14 cellular contexts compared by ENCODE assay signal in genomic region chr4:75848891-75849290, GRCh38. TPM values are rescaled to one million over a fixed set of nuclear protein-coding genes. Genes with fewer than 3 reads are reported as not detected.
A peak's percentile ranks its signal among the peaks of the same experiment; 100 is the strongest.
DNase-seq lines count a peak whose midpoint lies in the region; ATAC-seq lines count a peak whose summit lies in the region.
"Had no signal": no experiment of that assay in that cellular context is flagged by ENCODE, and none has a peak within 500 bp of the region (broad histone marks: within the 10 kb centered on the region; RNA-seq: fewer than 3 reads in every experiment).

No MANE protein-coding gene starts in this region.

- ATAC-seq in activated CD4-positive, alpha-beta T cell treated with anti-CD3 and anti-CD28 coated beads for 36 hours: peak; percentile 69
- ATAC-seq in T-helper 17 cell (no peak), GM19397 (IDR thresholded peaks at IDR 0.05; ENCODE audit: unreplicated experiment) (no peak), GM18909 (IDR thresholded peaks at IDR 0.05; ENCODE audit: poor library complexity, unreplicated experiment) (no peak)

- H3K27ac Mint-ChIP-seq in activated CD4-positive, alpha-beta T cell treated with anti-CD3 and anti-CD28 coated beads for 36 hours: no peak overlapping the region
- peak overlapping the region; percentile 77 for H3K27ac Mint-ChIP-seq in T-helper 17 cell
- H3K27ac Mint-ChIP-seq: activated B cell treated with CpG ODN at 0.5 μM for 24 hours; CD8-positive, alpha-beta T cell had no signal

- POLR2A ChIA-PET in activated CD4-positive, alpha-beta T cell treated with anti-CD3 and anti-CD28 coated beads for 36 hours (lab: Charles Lee): no interaction called here

- DNase-seq in activated CD4-positive, alpha-beta T cell treated with anti-CD3 and anti-CD28 coated beads for 36 hours: no peak
- no peak for DNase-seq in activated CD4-positive, alpha-beta T cell treated with anti-CD3 and anti-CD28 coated beads for 48 hours
- DNase-seq in H4 (ENCODE audit: low spot score): peak; percentile 22
- no peak for DNase-seq in T-helper 17 cell
- DNase-seq in iris pigment epithelial cell (ENCODE audit: low read depth): peak; percentile 77
- no peak for DNase-seq in epidermal melanocyte (ENCODE audit: insufficient read length, low spot score)
- DNase-seq: activated B cell treated with CpG ODN at 0.5 μM for 24 hours, dorsolateral prefrontal cortex had no signal

- no peaks in the 10 kb centered on the region for H3K9me3 ChIP-seq in T-helper 17 cell (ENCODE audit: control insufficient read depth, low read length, poor library complexity, severe bottlenecking)
- H3K9me3 ChIP-seq: left lung had no signal

- CTCF ChIA-PET in activated CD4-positive, alpha-beta T cell treated with anti-CD3 and anti-CD28 coated beads for 36 hours (lab: Charles Lee): interaction anchor here (1.2 to 2.0 kb wide), 4 partner anchors 46 to 271 kb away, joined by 4 to 14 read pairs (median 6); partner anchors contain the start of gene USO1

- peaks cover 4% of the 10 kb centered on the region for H3K27me3 Mint-ChIP-seq in activated CD4-positive, alpha-beta T cell treated with anti-CD3 and anti-CD28 coated beads for 36 hours
- peaks cover 26% of the 10 kb centered on the region for H3K27me3 Mint-ChIP-seq in T-helper 17 cell

- peaks cover 9% of the 10 kb centered on the region for H3K4me1 Mint-ChIP-seq in activated CD4-positive, alpha-beta T cell treated with anti-CD3 and anti-CD28 coated beads for 36 hours
- H3K4me1 Mint-ChIP-seq in T-helper 17 cell: peaks cover 6% of the 10 kb centered on the region

- H3K9me3 Mint-ChIP-seq in activated CD4-positive, alpha-beta T cell treated with anti-CD3 and anti-CD28 coated beads for 36 hours (ENCODE audit: low read depth): no peaks in the 10 kb centered on the region
- H3K9me3 Mint-ChIP-seq: activated B cell treated with CpG ODN at 0.5 μM for 24 hours; CD8-positive, alpha-beta T cell had no signal

- intact Hi-C loops in activated CD4-positive, alpha-beta T cell treated with anti-CD3 and anti-CD28 coated beads for 36 hours (cut with DNase I, micrococcal nuclease): loop anchor here (1.0 to 2.0 kb wide), 3 partner anchors 124 to 974 kb away; partner anchors contain the start of gene USO1 (in 2 of the 2)

- H3K4me3 Mint-ChIP-seq in activated CD4-positive, alpha-beta T cell treated with anti-CD3 and anti-CD28 coated beads for 36 hours: no peak overlapping the region
- no peak overlapping the region for H3K4me3 Mint-ChIP-seq in T-helper 17 cell
- H3K4me3 Mint-ChIP-seq: activated B cell treated with CpG ODN at 0.5 μM for 24 hours; CD8-positive, alpha-beta T cell had no signal

- no peaks in the 10 kb centered on the region for H3K36me3 Mint-ChIP-seq in activated CD4-positive, alpha-beta T cell treated with anti-CD3 and anti-CD28 coated beads for 36 hours (ENCODE audit: low read depth)
- H3K36me3 Mint-ChIP-seq in T-helper 17 cell (ENCODE audit: low read depth): peaks cover 4% of the 10 kb centered on the region
- H3K36me3 Mint-ChIP-seq: CD8-positive, alpha-beta T cell had no signal

RNA-seq across cellular contexts. Expression of gene PPEF2, which starts 53.4 kb away (rescaled TPM):
- total RNA-seq in activated CD4-positive, alpha-beta T cell treated with anti-CD3 and anti-CD28 coated beads for 36 hours: under 1 TPM; 0.09 to 0.14 TPM
- total RNA-seq in H4 (2014; rRNA removed; shearing (Covaris generic)): not detected in 2 replicates
- total RNA-seq in T-helper 17 cell: under 1 TPM; 0.10 to 0.15 TPM
- total RNA-seq: fibroblast of lung, left lung, posterior vena cava had no signal

Comparison
In these comparisons a context has a peak if more than half of its experiments do, and no peak if none do; other contexts are left out.
1. DNase-seq: peak in H4 (single experiment) and iris pigment epithelial cell (single experiment); none in activated CD4-positive, alpha-beta T cell treated with anti-CD3 and anti-CD28 coated beads for 36 hours (single experiment), activated CD4-positive, alpha-beta T cell treated with anti-CD3 and anti-CD28 coated beads for 48 hours (single experiment), T-helper 17 cell (0 of 3) and epidermal melanocyte (single experiment).